17 cellular contexts compared by ENCODE assay signal in the genomic region with DNA sequence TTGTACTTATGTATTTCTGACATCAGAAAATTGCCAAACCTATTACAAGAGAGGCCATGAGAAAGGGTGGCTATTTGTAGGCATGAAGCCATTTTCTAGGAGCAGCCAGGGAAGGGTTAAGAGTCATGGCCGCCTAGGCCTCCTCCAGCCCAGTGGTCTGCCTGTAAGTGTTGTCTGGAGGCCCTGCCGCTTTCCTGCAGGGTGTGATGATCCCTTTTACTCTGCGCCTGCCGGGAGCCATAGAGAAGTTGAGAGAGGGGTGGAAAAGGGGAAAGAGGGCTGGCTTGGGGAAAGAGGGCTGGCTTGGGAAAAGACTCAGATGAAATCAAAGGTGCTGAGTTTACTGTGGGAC. TPM values are rescaled to one million over a fixed set of nuclear protein-coding genes. Genes with fewer than 3 reads are reported as not detected.
A peak's percentile ranks its signal among the peaks of the same experiment; 100 is the strongest.
DNase-seq lines count a peak whose midpoint lies in the region; ATAC-seq and TF ChIP-seq lines count a peak whose summit lies in the region.
"Had no signal": no experiment of that assay in that cellular context is flagged by ENCODE, and none has a peak within 500 bp of the region (broad histone marks: within the 10 kb centered on the region; RNA-seq: fewer than 3 reads in every experiment).

No MANE protein-coding gene starts in this region.

- no peaks in the 10 kb centered on the region for H3K36me3 Mint-ChIP-seq in WTC11
- H3K36me3 Mint-ChIP-seq: CD4-positive, alpha-beta memory T cell had no signal

- H3K27me3 ChIP-seq in ACC112 (ENCODE audit: insufficient read depth, low read length) (no peaks in the 10 kb centered on the region), HUES48 (ENCODE audit: control insufficient read depth, insufficient read depth, low read length) (no peaks in the 10 kb centered on the region), mesendoderm (ENCODE audit: insufficient read depth, low read length, poor library complexity) (no peaks in the 10 kb centered on the region)
- H3K27me3 ChIP-seq: testis had no signal

- intact Hi-C loops in sciatic nerve (cut with DNase I), result no loop called here

- POLR2A ChIA-PET in WTC11 (lab: Charles Lee), result no interaction called here

- H3K79me1 ChIP-seq in mesendoderm (ENCODE audit: low read length), result no peaks in the 10 kb centered on the region

- no peak for TF ChIP-seq CTCF in WTC11 (IDR thresholded peaks at IDR 0.05)

- H3K9me3 Mint-ChIP-seq in WTC11, result no peaks in the 10 kb centered on the region
- H3K9me3 Mint-ChIP-seq: activated CD4-positive, alpha-beta memory T cell treated with anti-CD3 and anti-CD28 coated beads, Interleukin-2, amount 10 ng/mL, durations not matched to agents 7 days and 5 days; neural crest cell; T-helper 1 cell treated with Interleukin-12 subunit alpha and Interleukin-12 subunit beta and Interleukin-4 antibody, amounts not matched to agents 30 μg/mL and 1 μg/mL, for 36 hours had no signal

- H3K4me3 ChIP-seq in ACC112 (ENCODE audit: low read depth, low read length), result no peak overlapping the region
- H3K4me3 ChIP-seq in HUES48 (ENCODE audit: low read depth, low read length), result no peak overlapping the region
- no peak overlapping the region for H3K4me3 ChIP-seq in mesendoderm (ENCODE audit: low read length)
- H3K4me3 ChIP-seq: testis had no signal

- H3K9ac ChIP-seq in HUES48 (ENCODE audit: low read depth, low read length) (no peak overlapping the region), mesendoderm (ENCODE audit: low read length) (peak overlapping the region; percentile 29)

- H3K79me2 ChIP-seq in ACC112 (ENCODE audit: control insufficient read depth, insufficient read depth, low read length, unreplicated experiment) (no peaks in the 10 kb centered on the region), mesendoderm (ENCODE audit: control insufficient read depth, insufficient read depth, low read length) (no peaks in the 10 kb centered on the region)

- peak; percentile 29 for DNase-seq in WTC11 (ENCODE audit: low spot score)
- DNase-seq in mesendoderm, result peak; percentile 80
- no peak for DNase-seq in AG08396 (ENCODE audit: low spot score)
- DNase-seq in SW 1271 (lab: John Stamatoyannopoulos, UW), result no peak
- DNase-seq in sciatic nerve (ENCODE audit: low spot score), result no peak
- DNase-seq: activated CD4-positive, alpha-beta memory T cell treated with anti-CD3 and anti-CD28 coated beads, Interleukin-2, amount 10 ng/mL, durations not matched to agents 7 days and 5 days; CD4-positive, alpha-beta memory T cell; NCI-H2029 treated with DMSO at 0.1 percent for 48 hours; stimulated activated CD4-positive, alpha-beta T cell treated with anti-CD3 and anti-CD28 coated beads, Interleukin-12 subunit alpha, Interleukin-12 subunit beta, amount 100 ng/mL, for 4 hours; WERI-Rb-1 had no signal

- H4K5ac ChIP-seq in mesendoderm (ENCODE audit: low read length), result no peak overlapping the region

- peaks cover 15% of the 10 kb centered on the region for H3K4me1 Mint-ChIP-seq in WTC11

- peak overlapping the region; percentile 93 for H3K27ac Mint-ChIP-seq in WTC11
- H3K27ac Mint-ChIP-seq: activated CD4-positive, alpha-beta memory T cell treated with anti-CD3 and anti-CD28 coated beads, Interleukin-2, amount 10 ng/mL, durations not matched to agents 7 days and 5 days; CD4-positive, alpha-beta memory T cell; T-helper 1 cell treated with Interleukin-12 subunit alpha and Interleukin-12 subunit beta and Interleukin-4 antibody, amounts not matched to agents 30 μg/mL and 1 μg/mL, for 36 hours had no signal

- peak overlapping the region; percentile 2 for H3K4ac ChIP-seq in mesendoderm (ENCODE audit: low read depth, low read length)

- H3K27me3 Mint-ChIP-seq in WTC11 (ENCODE audit: low read depth), result no peaks in the 10 kb centered on the region
- H3K27me3 Mint-ChIP-seq: activated CD4-positive, alpha-beta memory T cell treated with anti-CD3 and anti-CD28 coated beads, Interleukin-2, amount 10 ng/mL, durations not matched to agents 7 days and 5 days had no signal

- no peak overlapping the region for H2BK120ac ChIP-seq in mesendoderm (ENCODE audit: low read depth, low read length)

- peak overlapping the region; percentile 5 for H3K18ac ChIP-seq in mesendoderm (ENCODE audit: low read length)

- no peaks in the 10 kb centered on the region for H3K36me3 ChIP-seq in ACC112 (ENCODE audit: insufficient read depth, low read length)
- no peaks in the 10 kb centered on the region for H3K36me3 ChIP-seq in HUES48 (ENCODE audit: control insufficient read depth, insufficient read depth, low read length)
- H3K36me3 ChIP-seq in mesendoderm (ENCODE audit: control insufficient read depth, insufficient read depth, low read length), result no peaks in the 10 kb centered on the region
- H3K36me3 ChIP-seq: WERI-Rb-1 had no signal

- H3K27ac ChIP-seq in ACC112 (ENCODE audit: low read depth, low read length) (no peak overlapping the region), HUES48 (ENCODE audit: low read depth, low read length) (peak overlapping the region; percentile 57), mesendoderm (ENCODE audit: low read depth, low read length) (peak overlapping the region; percentile 39)
- H3K27ac ChIP-seq: coronary artery, testis, WERI-Rb-1 had no signal

- peak overlapping the region; percentile 77 for H3K56ac ChIP-seq in mesendoderm (ENCODE audit: low read length)

- CTCF ChIA-PET in WTC11 (lab: Charles Lee), result no interaction called here

- H3K9me3 ChIP-seq in HUES48 (ENCODE audit: control insufficient read depth, insufficient read depth, low read length), result no peaks in the 10 kb centered on the region
- H3K9me3 ChIP-seq: testis had no signal

- no peak overlapping the region for H4K8ac ChIP-seq in mesendoderm (ENCODE audit: low read depth, low read length)

- H3K4me1 ChIP-seq in ACC112 (ENCODE audit: control insufficient read depth, insufficient read depth, low read length, unreplicated experiment), result peaks cover 13% of the 10 kb centered on the region
- H3K4me1 ChIP-seq in HUES48 (ENCODE audit: control insufficient read depth, insufficient read depth, low read length), result peaks cover 5% of the 10 kb centered on the region
- peaks cover 2% of the 10 kb centered on the region for H3K4me1 ChIP-seq in mesendoderm (ENCODE audit: control insufficient read depth, low read depth, low read length)

- H3K4me3 Mint-ChIP-seq in WTC11, result no peak overlapping the region
- H3K4me3 Mint-ChIP-seq: activated CD4-positive, alpha-beta memory T cell treated with anti-CD3 and anti-CD28 coated beads, Interleukin-2, amount 10 ng/mL, durations not matched to agents 7 days and 5 days; neural crest cell; T-helper 1 cell treated with Interleukin-12 subunit alpha and Interleukin-12 subunit beta and Interleukin-4 antibody, amounts not matched to agents 30 μg/mL and 1 μg/mL, for 36 hours had no signal

- H2BK5ac ChIP-seq in mesendoderm (ENCODE audit: low read length), result peak overlapping the region; percentile 65

- H3K23ac ChIP-seq in mesendoderm (ENCODE audit: low read length), result no peak overlapping the region

- peak; percentile 72 for ATAC-seq in WTC11
- no peak for ATAC-seq in GM21825 (IDR thresholded peaks at IDR 0.05; ENCODE audit: unreplicated experiment)
- no peak for ATAC-seq in sciatic nerve

- no CpG with 5 or more reads among the region's 4 CpGs for WGBS in mesendoderm (ENCODE audit: extremely low coverage, insufficient coverage, low lambda C conversion rate)

- H3K4me2 ChIP-seq in mesendoderm (ENCODE audit: low read length), result no peak overlapping the region

- peak overlapping the region; percentile 56 for H2AFZ ChIP-seq in ACC112 (ENCODE audit: low read length, unreplicated experiment)

- H2BK15ac ChIP-seq in mesendoderm (replicated peaks; ENCODE audit: low read depth), result no peak overlapping the region

- H2AK5ac ChIP-seq in mesendoderm (ENCODE audit: low read length), result no peak overlapping the region

TF ChIP-seq in WTC11, 78 proteins besides CTCF, POLR2A, EP300 and RAD21:
- TF ChIP-seq SOX15 (CRISPR knock-in tag; IDR thresholded peaks at IDR 0.05) (no peak), ZNF232 (CRISPR knock-in tag; IDR thresholded peaks at IDR 0.05) (no peak), JUN (CRISPR knock-in tag; IDR thresholded peaks at IDR 0.05) (no peak), CREM (CRISPR knock-in tag; IDR thresholded peaks at IDR 0.05) (no peak)
- TF ChIP-seq, protein P1, sequence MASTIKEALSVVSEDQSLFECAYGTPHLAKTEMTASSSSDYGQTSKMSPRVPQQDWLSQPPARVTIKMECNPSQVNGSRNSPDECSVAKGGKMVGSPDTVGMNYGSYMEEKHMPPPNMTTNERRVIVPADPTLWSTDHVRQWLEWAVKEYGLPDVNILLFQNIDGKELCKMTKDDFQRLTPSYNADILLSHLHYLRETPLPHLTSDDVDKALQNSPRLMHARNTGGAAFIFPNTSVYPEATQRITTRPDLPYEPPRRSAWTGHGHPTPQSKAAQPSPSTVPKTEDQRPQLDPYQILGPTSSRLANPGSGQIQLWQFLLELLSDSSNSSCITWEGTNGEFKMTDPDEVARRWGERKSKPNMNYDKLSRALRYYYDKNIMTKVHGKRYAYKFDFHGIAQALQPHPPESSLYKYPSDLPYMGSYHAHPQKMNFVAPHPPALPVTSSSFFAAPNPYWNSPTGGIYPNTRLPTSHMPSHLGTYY (CRISPR knock-in tag; IDR thresholded peaks at IDR 0.05), result 0 out of 2 replicates have a peak, but pooled peaks have one; percentile 21

RNA-seq across cellular contexts. Expression of a gene that starts 29.1 kb away (rescaled TPM):
- total RNA-seq in WTC11 (2021) (15.2 to 16.4 TPM (median 15.5 TPM) in 3 replicates), sciatic nerve (13.7 TPM)
- 44.2 TPM for polyA plus RNA-seq in mesendoderm (2013, experiment 1 of 2)
- 42.6 TPM for polyA plus RNA-seq in mesendoderm (2013, experiment 2 of 2)

RNA-seq across cellular contexts. Expression of a gene that starts 29.2 kb away (rescaled TPM):
- total RNA-seq in WTC11 (2021) (121 to 131 TPM (median 123 TPM) in 3 replicates), sciatic nerve (55.9 TPM)
- polyA plus RNA-seq in mesendoderm (2013, experiment 1 of 2), result 316 TPM
- polyA plus RNA-seq in mesendoderm (2013, experiment 2 of 2), result 310 TPM

Comparison
In these comparisons a context has a peak if more than half of its experiments do, and no peak if none do; other contexts are left out.
1. DNase-seq: peak in WTC11 (single experiment) and mesendoderm (single experiment); none in AG08396 (single experiment), SW 1271 (0 of 2) and sciatic nerve (single experiment).